ENCODE assay signal across 4 cellular contexts in genomic region chr2:27425039-27425438, GRCh38. TPM values are rescaled to one million over a fixed set of nuclear protein-coding genes. Genes with fewer than 3 reads are reported as not detected.
"Had no signal": no experiment of that assay in that cellular context is flagged by ENCODE, and none has a peak within 500 bp of the region (broad histone marks: within the 10 kb centered on the region; RNA-seq: fewer than 3 reads in every experiment).

No MANE protein-coding gene starts in this region.

RNA-seq across cellular contexts. Expression of gene KRTCAP3, which starts 17.1 kb away (rescaled TPM):
- total RNA-seq: left cardiac atrium, left ventricle myocardium superior, lung microvascular endothelial cell, myocyte had no signal
